Comparison of ENCODE assay signal across 32 cellular contexts in genomic region chr12:88842314-88842713, GRCh38.
"Had no signal": no experiment of that assay in that cellular context is flagged by ENCODE, and none has a peak within 500 bp of the region (broad histone marks: within the 10 kb centered on the region; RNA-seq: fewer than 3 reads in every experiment).

No MANE protein-coding gene starts in this region.

- H3K4me3 ChIP-seq: MG63 had no signal

- H3K27me3 ChIP-seq: MG63 had no signal

- H3K36me3 ChIP-seq: MG63 had no signal

- DNase-seq: Karpas-422, Kasumi-1, MG63, MM.1S, MV-4-11, NCI-H1048, NCI-H1092, NCI-H1092 treated with DMSO at 0.1 percent for 48 hours, NCI-H1417, NCI-H1417 treated with DMSO at 0.1 percent for 48 hours, NCI-H1436, NCI-H1436 treated with DMSO at 0.1 percent for 48 hours, NCI-H146, NCI-H1694, NCI-H1694 treated with DMSO at 0.1 percent for 48 hours, NCI-H187, NCI-H187 treated with DMSO at 0.1 percent for 48 hours, NCI-H1930, NCI-H2029, NCI-H2029 treated with DMSO at 0.1 percent for 48 hours, NCI-H2081, NCI-H2081 treated with DMSO at 0.1 percent for 48 hours, NCI-H2107, NCI-H2171, NCI-H2171 treated with DMSO at 0.1 percent for 48 hours, NCI-H2227 treated with DMSO at 0.1 percent for 48 hours, NCI-H226, NCI-H345, NCI-H446, NCI-H446 treated with DMSO at 0.1 percent for 48 hours, NCI-H510A, NCI-H510A treated with DMSO at 0.1 percent for 48 hours had no signal
